In the genomic region with DNA sequence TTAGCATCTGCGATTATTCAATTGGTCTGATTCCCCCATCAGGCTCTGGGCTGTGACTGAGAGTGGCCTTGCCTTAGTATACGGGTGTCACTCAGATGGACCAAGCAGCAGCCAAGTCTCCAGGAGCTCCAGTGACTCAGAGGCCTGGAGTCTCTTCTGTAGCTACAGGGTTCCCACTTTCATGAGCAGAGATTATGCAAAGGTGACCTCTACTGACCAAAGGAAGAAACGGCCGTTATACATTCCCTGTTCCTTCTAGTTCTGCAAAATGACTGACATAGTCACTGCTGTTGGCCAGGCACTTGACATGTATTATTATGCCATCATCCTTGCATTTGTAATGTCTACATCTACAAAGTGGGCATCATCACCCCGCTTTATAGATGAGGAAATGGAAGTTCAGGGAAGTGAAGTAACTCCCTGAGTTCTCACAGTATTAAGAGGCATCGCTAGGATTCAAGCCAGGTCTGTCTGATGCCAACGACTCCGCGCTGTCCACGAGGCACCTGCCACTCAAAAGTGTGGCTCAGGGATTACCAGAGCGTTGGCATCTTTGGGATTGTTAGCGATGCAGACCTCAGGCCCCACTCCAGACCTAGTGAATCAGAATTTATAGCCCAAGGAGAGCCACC, we compare ENCODE assay signal across 8 cellular contexts. TPM values are rescaled to one million over a fixed set of nuclear protein-coding genes. Genes with fewer than 3 reads are reported as not detected.
A peak's percentile ranks its signal among the peaks of the same experiment; 100 is the strongest.
DNase-seq lines count a peak whose midpoint lies in the region; ATAC-seq, FAIRE-seq and TF ChIP-seq lines count a peak whose summit lies in the region.

No MANE protein-coding gene starts in this region.

- H3K79me2 ChIP-seq in neural progenitor cell (ENCODE audit: low read depth), result no peaks in the 10 kb centered on the region

- H3K9me3 Mint-ChIP-seq in neural progenitor cell, result no peaks in the 10 kb centered on the region

- H3K27ac Mint-ChIP-seq in neural progenitor cell, result peak overlapping the region; percentile 3

- H3K27ac ChIP-seq in neural progenitor cell, result no peak overlapping the region

- FAIRE-seq in A204.1 (lab: Jason Lieb, UNC), result peak; percentile 96

- TF ChIP-seq CTCF in fibroblast of the aortic adventitia (IDR thresholded peaks at IDR 0.05; ENCODE audit: insufficient read depth, low read length), result peak; percentile 74
- TF ChIP-seq CTCF in neural progenitor cell (IDR thresholded peaks at IDR 0.05), result peak; percentile 70

- no peak overlapping the region for H3K9ac ChIP-seq in neural progenitor cell

- H3K27me3 ChIP-seq in neural progenitor cell, result no peaks in the 10 kb centered on the region

- H3K9me3 ChIP-seq in neural progenitor cell (ENCODE audit: low read depth), result no peaks in the 10 kb centered on the region

- H3K27me3 Mint-ChIP-seq in neural progenitor cell (ENCODE audit: insufficient read depth, low read depth), result peaks cover 7% of the 10 kb centered on the region

- no peaks in the 10 kb centered on the region for H3F3A ChIP-seq in neural progenitor cell (ENCODE audit: low read depth)

- no peak overlapping the region for H3K4me3 ChIP-seq in fibroblast of the aortic adventitia (ENCODE audit: low read depth, low read length)
- H3K4me3 ChIP-seq in neural progenitor cell, result no peak overlapping the region

- H3K4me1 ChIP-seq in neural progenitor cell, result no peaks in the 10 kb centered on the region

- peak; percentile 89 for ATAC-seq in HG02623 (IDR thresholded peaks at IDR 0.05; ENCODE audit: unreplicated experiment)

- H3K36me3 Mint-ChIP-seq in neural progenitor cell, result no peaks in the 10 kb centered on the region

- H4K20me1 ChIP-seq in neural progenitor cell (ENCODE audit: low read depth), result no peaks in the 10 kb centered on the region

- no peaks in the 10 kb centered on the region for H3K36me3 ChIP-seq in neural progenitor cell

- no peak overlapping the region for H3K4me3 Mint-ChIP-seq in neural progenitor cell

- H2AFZ ChIP-seq in neural progenitor cell (replicated peaks), result no peak overlapping the region

- peaks cover 3% of the 10 kb centered on the region for H3K4me1 Mint-ChIP-seq in neural progenitor cell

- DNase-seq in GM03348 (ENCODE audit: low spot score), result peak; percentile 92
- peak; percentile 15 for DNase-seq in NCI-H1105 (lab: John Stamatoyannopoulos, UW)
- DNase-seq in SW 1271 (lab: John Stamatoyannopoulos, UW), result peak; percentile 49 to 75
- DNase-seq in fibroblast of the aortic adventitia (ENCODE audit: low read depth), result peak; percentile 89
- DNase-seq in neural progenitor cell (ENCODE audit: low spot score), result peak; percentile 79
- no peak for DNase-seq in activated gamma-delta T cell (lab: John Stamatoyannopoulos, UW)

- no peak overlapping the region for H3K4me2 ChIP-seq in neural progenitor cell

RNA-seq across cellular contexts. Expression of a gene that starts 23.3 kb away (rescaled TPM):
- total RNA-seq in fibroblast of the aortic adventitia (ENCODE audit: low replicate concordance) (17.3 and 27.4 TPM in 2 replicates), neural progenitor cell (ENCODE audit: low replicate concordance) (9.8 and 13.8 TPM in 2 replicates)

RNA-seq across cellular contexts. Expression of a gene that starts 31.7 kb away (rescaled TPM):
- total RNA-seq in fibroblast of the aortic adventitia (ENCODE audit: low replicate concordance) (78.1 and 136 TPM in 2 replicates), neural progenitor cell (ENCODE audit: low replicate concordance) (222 and 241 TPM in 2 replicates)
